1 cellular context compared by ENCODE assay signal in the genomic region with DNA sequence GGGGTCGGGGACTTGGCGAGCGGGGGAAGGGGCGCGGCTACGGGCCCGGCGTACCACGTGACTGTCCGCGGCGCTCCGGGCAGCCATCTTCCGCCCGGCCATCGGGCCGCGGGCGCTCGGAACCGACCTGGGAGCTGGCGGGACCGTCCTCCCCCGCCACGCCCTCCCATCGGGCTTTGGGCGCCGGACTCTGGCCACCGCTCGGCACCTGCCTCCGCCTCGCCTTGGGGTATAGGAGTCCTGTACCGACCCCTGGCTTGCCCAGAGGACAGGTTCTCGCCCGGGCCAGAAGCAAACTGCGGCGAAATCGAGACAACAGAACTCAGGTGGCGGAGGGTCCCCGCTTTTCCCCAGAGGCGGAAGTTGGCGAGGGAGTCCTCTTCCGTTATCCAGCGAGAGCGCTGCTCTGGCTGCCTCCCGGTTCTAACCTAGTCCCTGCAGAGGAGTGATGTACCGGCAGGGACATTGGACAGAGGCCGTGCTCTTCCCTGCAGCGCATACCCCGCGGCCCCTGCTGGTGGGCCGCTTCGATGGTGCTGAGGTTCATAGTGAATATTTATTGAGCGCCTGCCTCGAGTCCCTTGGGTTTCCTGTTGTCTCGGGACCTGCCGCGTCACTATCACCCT.
A peak's percentile ranks its signal among the peaks of the same experiment; 100 is the strongest.
TF ChIP-seq lines count a peak whose summit lies in the region.

No MANE protein-coding gene starts in this region.

TF ChIP-seq in HEK293, 187 proteins besides CTCF, POLR2A, EP300 and RAD21 (continued from another document):
- TF ChIP-seq, protein P1, sequence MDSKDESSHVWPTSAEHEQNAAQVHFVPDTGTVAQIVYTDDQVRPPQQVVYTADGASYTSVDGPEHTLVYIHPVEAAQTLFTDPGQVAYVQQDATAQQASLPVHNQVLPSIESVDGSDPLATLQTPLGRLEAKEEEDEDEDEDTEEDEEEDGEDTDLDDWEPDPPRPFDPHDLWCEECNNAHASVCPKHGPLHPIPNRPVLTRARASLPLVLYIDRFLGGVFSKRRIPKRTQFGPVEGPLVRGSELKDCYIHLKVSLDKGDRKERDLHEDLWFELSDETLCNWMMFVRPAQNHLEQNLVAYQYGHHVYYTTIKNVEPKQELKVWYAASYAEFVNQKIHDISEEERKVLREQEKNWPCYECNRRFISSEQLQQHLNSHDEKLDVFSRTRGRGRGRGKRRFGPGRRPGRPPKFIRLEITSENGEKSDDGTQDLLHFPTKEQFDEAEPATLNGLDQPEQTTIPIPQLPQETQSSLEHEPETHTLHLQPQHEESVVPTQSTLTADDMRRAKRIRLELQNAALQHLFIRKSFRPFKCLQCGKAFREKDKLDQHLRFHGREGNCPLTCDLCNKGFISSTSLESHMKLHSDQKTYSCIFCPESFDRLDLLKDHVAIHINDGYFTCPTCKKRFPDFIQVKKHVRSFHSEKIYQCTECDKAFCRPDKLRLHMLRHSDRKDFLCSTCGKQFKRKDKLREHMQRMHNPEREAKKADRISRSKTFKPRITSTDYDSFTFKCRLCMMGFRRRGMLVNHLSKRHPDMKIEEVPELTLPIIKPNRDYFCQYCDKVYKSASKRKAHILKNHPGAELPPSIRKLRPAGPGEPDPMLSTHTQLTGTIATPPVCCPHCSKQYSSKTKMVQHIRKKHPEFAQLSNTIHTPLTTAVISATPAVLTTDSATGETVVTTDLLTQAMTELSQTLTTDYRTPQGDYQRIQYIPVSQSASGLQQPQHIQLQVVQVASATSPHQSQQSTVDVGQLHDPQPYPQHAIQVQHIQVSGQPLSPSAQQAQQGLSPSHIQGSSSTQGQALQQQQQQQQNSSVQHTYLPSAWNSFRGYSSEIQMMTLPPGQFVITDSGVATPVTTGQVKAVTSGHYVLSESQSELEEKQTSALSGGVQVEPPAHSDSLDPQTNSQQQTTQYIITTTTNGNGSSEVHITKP (tag by site-specific recombination; IDR thresholded peaks at IDR 0.05) = peak; percentile 27; the same call in 1 of the 2 replicates
- TF ChIP-seq ZNF830 (tag by site-specific recombination; IDR thresholded peaks at IDR 0.05; ENCODE audit: low read depth) (no peak), ZSCAN23 (tag by site-specific recombination; IDR thresholded peaks at IDR 0.05) (no peak), GLI2 (tag by site-specific recombination; IDR thresholded peaks at IDR 0.05; ENCODE audit: borderline replicate concordance, low read depth) (no peak), ZNF624 (tag by site-specific recombination; IDR thresholded peaks at IDR 0.05) (no peak), ZNF274 (IDR thresholded peaks at IDR 0.05; ENCODE audit: low read length) (no peak), ZNF274 (tag by site-specific recombination; IDR thresholded peaks at IDR 0.05; ENCODE audit: borderline replicate concordance) (no peak), ZNF629 (tag by site-specific recombination; IDR thresholded peaks at IDR 0.05) (no peak), ZNF621 (tag by site-specific recombination; IDR thresholded peaks at IDR 0.05) (no peak), ZFP37 (tag by site-specific recombination; IDR thresholded peaks at IDR 0.05) (peak; percentile 27; the same call in 1 of the 2 replicates), ZNF202 (tag by site-specific recombination; IDR thresholded peaks at IDR 0.05; ENCODE audit: borderline replicate concordance) (no peak), ZNF529 (tag by site-specific recombination; IDR thresholded peaks at IDR 0.05; ENCODE audit: insufficient replicate concordance) (no peak), ZNF701 (tag by site-specific recombination; IDR thresholded peaks at IDR 0.05) (no peak), ZNF23 (tag by site-specific recombination; IDR thresholded peaks at IDR 0.05; ENCODE audit: borderline replicate concordance) (no peak), ZNF404 (tag by site-specific recombination; IDR thresholded peaks at IDR 0.05) (no peak), ZNF514 (tag by site-specific recombination; IDR thresholded peaks at IDR 0.05) (no peak), ZFHX2 (tag by site-specific recombination; conservative IDR thresholded peaks at IDR 0.05) (no peak; the same call in 1 of the 2 replicates), ZNF791 (tag by site-specific recombination; IDR thresholded peaks at IDR 0.05) (no peak), ZNF433 (tag by site-specific recombination; IDR thresholded peaks at IDR 0.05; ENCODE audit: low read depth) (no peak)
- TF ChIP-seq, protein P2, sequence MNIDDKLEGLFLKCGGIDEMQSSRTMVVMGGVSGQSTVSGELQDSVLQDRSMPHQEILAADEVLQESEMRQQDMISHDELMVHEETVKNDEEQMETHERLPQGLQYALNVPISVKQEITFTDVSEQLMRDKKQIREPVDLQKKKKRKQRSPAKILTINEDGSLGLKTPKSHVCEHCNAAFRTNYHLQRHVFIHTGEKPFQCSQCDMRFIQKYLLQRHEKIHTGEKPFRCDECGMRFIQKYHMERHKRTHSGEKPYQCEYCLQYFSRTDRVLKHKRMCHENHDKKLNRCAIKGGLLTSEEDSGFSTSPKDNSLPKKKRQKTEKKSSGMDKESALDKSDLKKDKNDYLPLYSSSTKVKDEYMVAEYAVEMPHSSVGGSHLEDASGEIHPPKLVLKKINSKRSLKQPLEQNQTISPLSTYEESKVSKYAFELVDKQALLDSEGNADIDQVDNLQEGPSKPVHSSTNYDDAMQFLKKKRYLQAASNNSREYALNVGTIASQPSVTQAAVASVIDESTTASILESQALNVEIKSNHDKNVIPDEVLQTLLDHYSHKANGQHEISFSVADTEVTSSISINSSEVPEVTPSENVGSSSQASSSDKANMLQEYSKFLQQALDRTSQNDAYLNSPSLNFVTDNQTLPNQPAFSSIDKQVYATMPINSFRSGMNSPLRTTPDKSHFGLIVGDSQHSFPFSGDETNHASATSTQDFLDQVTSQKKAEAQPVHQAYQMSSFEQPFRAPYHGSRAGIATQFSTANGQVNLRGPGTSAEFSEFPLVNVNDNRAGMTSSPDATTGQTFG (tag by site-specific recombination; IDR thresholded peaks at IDR 0.05; ENCODE audit: borderline replicate concordance) = no peak
- TF ChIP-seq, protein P3, sequence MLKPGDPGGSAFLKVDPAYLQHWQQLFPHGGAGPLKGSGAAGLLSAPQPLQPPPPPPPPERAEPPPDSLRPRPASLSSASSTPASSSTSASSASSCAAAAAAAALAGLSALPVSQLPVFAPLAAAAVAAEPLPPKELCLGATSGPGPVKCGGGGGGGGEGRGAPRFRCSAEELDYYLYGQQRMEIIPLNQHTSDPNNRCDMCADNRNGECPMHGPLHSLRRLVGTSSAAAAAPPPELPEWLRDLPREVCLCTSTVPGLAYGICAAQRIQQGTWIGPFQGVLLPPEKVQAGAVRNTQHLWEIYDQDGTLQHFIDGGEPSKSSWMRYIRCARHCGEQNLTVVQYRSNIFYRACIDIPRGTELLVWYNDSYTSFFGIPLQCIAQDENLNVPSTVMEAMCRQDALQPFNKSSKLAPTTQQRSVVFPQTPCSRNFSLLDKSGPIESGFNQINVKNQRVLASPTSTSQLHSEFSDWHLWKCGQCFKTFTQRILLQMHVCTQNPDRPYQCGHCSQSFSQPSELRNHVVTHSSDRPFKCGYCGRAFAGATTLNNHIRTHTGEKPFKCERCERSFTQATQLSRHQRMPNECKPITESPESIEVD (tag by site-specific recombination; IDR thresholded peaks at IDR 0.05) = no peak
- TF ChIP-seq, protein P4, sequence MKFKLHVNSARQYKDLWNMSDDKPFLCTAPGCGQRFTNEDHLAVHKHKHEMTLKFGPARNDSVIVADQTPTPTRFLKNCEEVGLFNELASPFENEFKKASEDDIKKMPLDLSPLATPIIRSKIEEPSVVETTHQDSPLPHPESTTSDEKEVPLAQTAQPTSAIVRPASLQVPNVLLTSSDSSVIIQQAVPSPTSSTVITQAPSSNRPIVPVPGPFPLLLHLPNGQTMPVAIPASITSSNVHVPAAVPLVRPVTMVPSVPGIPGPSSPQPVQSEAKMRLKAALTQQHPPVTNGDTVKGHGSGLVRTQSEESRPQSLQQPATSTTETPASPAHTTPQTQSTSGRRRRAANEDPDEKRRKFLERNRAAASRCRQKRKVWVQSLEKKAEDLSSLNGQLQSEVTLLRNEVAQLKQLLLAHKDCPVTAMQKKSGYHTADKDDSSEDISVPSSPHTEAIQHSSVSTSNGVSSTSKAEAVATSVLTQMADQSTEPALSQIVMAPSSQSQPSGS (tag by site-specific recombination; IDR thresholded peaks at IDR 0.05; ENCODE audit: low read depth) = no peak
TF ChIP-seq in HEK293: peak in this region for 37.
